ENCODE assay signal across 1 cellular context in genomic region chr10:76150886-76151288, GRCh38.
TF ChIP-seq lines count a peak whose summit lies in the region.

No MANE protein-coding gene starts in this region.

TF ChIP-seq in HepG2, 621 proteins besides CTCF, POLR2A, EP300 and RAD21 (continued from another document and continues in another):
- peak; percentile 41 for TF ChIP-seq ZNF18 (CRISPR knock-in tag; IDR thresholded peaks at IDR 0.05; ENCODE audit: insufficient replicate concordance)
- no peak for TF ChIP-seq TFE3 (CRISPR knock-in tag; IDR thresholded peaks at IDR 0.05)
- TF ChIP-seq RFX5 (IDR thresholded peaks at IDR 0.05; ENCODE audit: low read depth, low read length) = no peak
- TF ChIP-seq RXRB (CRISPR knock-in tag; IDR thresholded peaks at IDR 0.05; ENCODE audit: borderline replicate concordance) = peak; percentile 68; the same call in 1 of the 2 replicates
- no peak for TF ChIP-seq SSRP1 (CRISPR knock-in tag; IDR thresholded peaks at IDR 0.05)
- no peak for TF ChIP-seq GLI4 (CRISPR knock-in tag; IDR thresholded peaks at IDR 0.05; ENCODE audit: borderline replicate concordance)
- no peak for TF ChIP-seq E2F5 (CRISPR knock-in tag; conservative IDR thresholded peaks at IDR 0.05)
- no peak for TF ChIP-seq ZNF431 (CRISPR knock-in tag; IDR thresholded peaks at IDR 0.05; ENCODE audit: borderline replicate concordance, low read depth)
- TF ChIP-seq ZNF331 (CRISPR knock-in tag; IDR thresholded peaks at IDR 0.05) = no peak
- TF ChIP-seq TCF7L2 (IDR thresholded peaks at IDR 0.05; ENCODE audit: low read depth, low read length) = no peak
- 0 out of 4 replicates have a peak, but pooled peaks of 1 of the 2 experiments have one; percentile 21 for TF ChIP-seq HMGXB4 (CRISPR knock-in tag; IDR thresholded peaks at IDR 0.05; ENCODE audit: borderline replicate concordance in 1 of 2, low read depth in 1 of 2)
- no peak for TF ChIP-seq ZNF446 (CRISPR knock-in tag; IDR thresholded peaks at IDR 0.05)
- no peak for TF ChIP-seq FOXO4 (CRISPR knock-in tag; conservative IDR thresholded peaks at IDR 0.05)
- no peak for TF ChIP-seq MAF1 (CRISPR knock-in tag; IDR thresholded peaks at IDR 0.05; ENCODE audit: borderline replicate concordance)
- no peak for TF ChIP-seq NFAT5 (CRISPR knock-in tag; IDR thresholded peaks at IDR 0.05)
- TF ChIP-seq HES4 (CRISPR knock-in tag; IDR thresholded peaks at IDR 0.05; ENCODE audit: borderline replicate concordance) = no peak
- no peak for TF ChIP-seq EEA1 (CRISPR knock-in tag; IDR thresholded peaks at IDR 0.05; ENCODE audit: borderline replicate concordance)
- no peak for TF ChIP-seq ZNF883 (CRISPR knock-in tag; IDR thresholded peaks at IDR 0.05; ENCODE audit: not compliant biosample characterization)
- no peak for TF ChIP-seq ARNT (IDR thresholded peaks at IDR 0.05)
- no peak for TF ChIP-seq ZC3H4 (CRISPR knock-in tag; IDR thresholded peaks at IDR 0.05; ENCODE audit: borderline replicate concordance)
- TF ChIP-seq RAD51 (IDR thresholded peaks at IDR 0.05; ENCODE audit: borderline replicate concordance) = no peak
- TF ChIP-seq KDM6A (CRISPR knock-in tag; IDR thresholded peaks at IDR 0.05; ENCODE audit: low read depth) = no peak; the same call in 1 of the 2 replicates
- TF ChIP-seq MXD4 (CRISPR knock-in tag; IDR thresholded peaks at IDR 0.05) = no peak
- no peak for TF ChIP-seq ZBTB43 (CRISPR knock-in tag; conservative IDR thresholded peaks at IDR 0.05)
- TF ChIP-seq HOXA7 (CRISPR knock-in tag; IDR thresholded peaks at IDR 0.05) = no peak
- no peak for TF ChIP-seq PAF1 (CRISPR knock-in tag; IDR thresholded peaks at IDR 0.05)
- TF ChIP-seq U2AF2 (IDR thresholded peaks at IDR 0.05; ENCODE audit: low read depth, low read length) = no peak
- no peak for TF ChIP-seq NFATC3 (CRISPR knock-in tag; IDR thresholded peaks at IDR 0.05)
- TF ChIP-seq PRPF4 (IDR thresholded peaks at IDR 0.05; ENCODE audit: low read depth, low read length, poor library complexity, severe bottlenecking) = no peak
- no peak for TF ChIP-seq ZNF350 (CRISPR knock-in tag; IDR thresholded peaks at IDR 0.05; ENCODE audit: borderline replicate concordance, low read depth)
- peak; percentile 26; the same call in 1 of the 2 replicates for TF ChIP-seq POLR2AphosphoS5 (IDR thresholded peaks at IDR 0.05; ENCODE audit: low read depth, low read length)
- TF ChIP-seq ZMAT5 (CRISPR knock-in tag; IDR thresholded peaks at IDR 0.05; ENCODE audit: borderline replicate concordance, low read depth) = no peak
- no peak for TF ChIP-seq ZNF510 (CRISPR knock-in tag; IDR thresholded peaks at IDR 0.05; ENCODE audit: low read depth)
- TF ChIP-seq ZNF670 (CRISPR knock-in tag; IDR thresholded peaks at IDR 0.05; ENCODE audit: borderline replicate concordance) = no peak; the same call in 1 of the 2 replicates
- TF ChIP-seq ZC3H13 (CRISPR knock-in tag; IDR thresholded peaks at IDR 0.05) = no peak
- TF ChIP-seq ZBTB39 (CRISPR knock-in tag; IDR thresholded peaks at IDR 0.05) = 0 out of 2 replicates have a peak, but pooled peaks have one; percentile 34
- TF ChIP-seq MATR3 (CRISPR knock-in tag; IDR thresholded peaks at IDR 0.05) = no peak
- TF ChIP-seq ZNF256 (CRISPR knock-in tag; conservative IDR thresholded peaks at IDR 0.05) = no peak
- no peak for TF ChIP-seq KLF16 (CRISPR knock-in tag; IDR thresholded peaks at IDR 0.05)
- TF ChIP-seq ZNF879 (CRISPR knock-in tag; IDR thresholded peaks at IDR 0.05) = no peak
- TF ChIP-seq ZNF513 (CRISPR knock-in tag; conservative IDR thresholded peaks at IDR 0.05) = no peak
- no peak for TF ChIP-seq ZNF235 (CRISPR knock-in tag; IDR thresholded peaks at IDR 0.05; ENCODE audit: borderline replicate concordance)
- TF ChIP-seq PRMT3 (CRISPR knock-in tag; IDR thresholded peaks at IDR 0.05; ENCODE audit: borderline replicate concordance, low read depth) = no peak
- no peak for TF ChIP-seq CBFB (CRISPR knock-in tag; IDR thresholded peaks at IDR 0.05)
